ENCODE assay signal across 8 cellular contexts in the genomic region with DNA sequence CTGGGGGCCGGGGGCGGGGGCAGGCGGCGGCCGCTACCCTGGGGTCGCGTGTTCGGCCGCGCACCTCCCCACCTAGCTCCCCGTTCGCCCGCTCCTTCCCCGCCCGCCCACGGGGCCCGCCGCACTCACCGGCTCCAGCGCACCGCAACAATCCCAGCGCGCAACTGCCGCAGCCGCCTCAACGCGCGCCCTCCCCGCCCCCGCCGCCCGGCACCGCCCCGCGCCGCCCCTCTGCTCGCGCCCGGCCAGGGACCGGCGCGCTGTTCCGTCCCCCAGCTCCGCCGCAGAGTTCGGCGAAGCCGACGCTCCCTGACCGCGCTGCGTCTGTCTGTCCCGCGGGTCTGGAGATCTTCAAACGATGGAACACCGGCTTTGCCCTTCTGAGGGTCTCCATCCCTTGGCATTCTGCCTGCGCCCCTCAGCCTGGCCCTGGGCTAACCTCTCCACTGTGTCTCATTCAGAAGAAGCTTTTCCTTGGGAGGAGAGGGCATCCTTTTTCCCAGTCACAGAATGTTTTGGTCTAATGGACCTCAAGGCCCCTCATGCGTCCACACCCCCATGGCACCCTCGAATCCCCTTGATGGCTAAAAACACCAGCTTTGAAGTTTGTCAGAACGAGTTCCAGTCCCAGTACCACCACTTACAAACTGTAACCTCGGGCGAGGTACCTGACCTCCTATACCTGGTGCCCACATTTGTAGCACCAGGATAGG. TPM values are rescaled to one million over a fixed set of nuclear protein-coding genes. Genes with fewer than 3 reads are reported as not detected.
DNase-seq lines count a peak whose midpoint lies in the region; ATAC-seq and TF ChIP-seq lines count a peak whose summit lies in the region.

A gene (minus strand): TSS at position 166 of the 713 bp plus-strand sequence. CDS start 18,314 bp downstream, outside the sequence.

- DNase-seq in NCI-H345 (lab: John Stamatoyannopoulos, UW) (peak; percentile 64), coronary artery (ENCODE audit: low spot score) (peak; percentile 84), left colon (peak; percentile 74 to 86)
- DNase-seq in activated CD4-positive, alpha-beta T cell treated with anti-CD3 and anti-CD28 coated beads for 48 hours = peak; percentile 84
- peak; percentile 79 to 82 for DNase-seq in stimulated activated CD4-positive, alpha-beta T cell treated with anti-CD3 and anti-CD28 coated beads, Interleukin-1b, Interleukin-23, amount 100 ng/mL, for 4 hours (ENCODE audit: low read depth in 2 of 2)

- intact Hi-C loops in left colon (cut with DNase I, micrococcal nuclease) = no loop called here

- H3K27ac ChIP-seq in 22Rv1 (peak within 1 kb of the TSS; percentile 83), coronary artery (peak within 1 kb of the TSS; percentile 92 to 98)

- ATAC-seq in GM18505 (IDR thresholded peaks at IDR 0.05; ENCODE audit: unreplicated experiment) (peak; percentile 68), HG03025 (IDR thresholded peaks at IDR 0.05; ENCODE audit: low FRiP score, unreplicated experiment) (peak; percentile 56), left colon (peak; percentile 89)

- TF ChIP-seq CTCF in 22Rv1 (IDR thresholded peaks at IDR 0.05) = no peak
- TF ChIP-seq CTCF in coronary artery (IDR thresholded peaks at IDR 0.05) = no peak

- peak within 1 kb of the TSS; percentile 90 for H3K4me3 ChIP-seq in coronary artery

- no peak for TF ChIP-seq POLR2A in GM18505 (IDR thresholded peaks at IDR 0.05; ENCODE audit: borderline replicate concordance, extremely low read depth, insufficient read depth, insufficient read length)

RNA-seq across cellular contexts. Expression of the gene that starts here (rescaled TPM):
- 10 to 100 TPM; 87.2 to 99.3 TPM for total RNA-seq in left colon

Comparison
In these comparisons a context has a peak if more than half of its experiments do, and no peak if none do; other contexts are left out.
1. Peak in every context shown above with its lines: DNase-seq, ATAC-seq, H3K4me3 ChIP-seq and H3K27ac ChIP-seq.